ENCODE assay signal across 1 cellular context in genomic region chr3:103067963-103068362, GRCh38.
TF ChIP-seq lines count a peak whose summit lies in the region.

No MANE protein-coding gene starts in this region.

TF ChIP-seq in A549, 52 proteins besides CTCF, POLR2A, EP300 and RAD21 (continued from another document):
- TF ChIP-seq, protein P1, sequence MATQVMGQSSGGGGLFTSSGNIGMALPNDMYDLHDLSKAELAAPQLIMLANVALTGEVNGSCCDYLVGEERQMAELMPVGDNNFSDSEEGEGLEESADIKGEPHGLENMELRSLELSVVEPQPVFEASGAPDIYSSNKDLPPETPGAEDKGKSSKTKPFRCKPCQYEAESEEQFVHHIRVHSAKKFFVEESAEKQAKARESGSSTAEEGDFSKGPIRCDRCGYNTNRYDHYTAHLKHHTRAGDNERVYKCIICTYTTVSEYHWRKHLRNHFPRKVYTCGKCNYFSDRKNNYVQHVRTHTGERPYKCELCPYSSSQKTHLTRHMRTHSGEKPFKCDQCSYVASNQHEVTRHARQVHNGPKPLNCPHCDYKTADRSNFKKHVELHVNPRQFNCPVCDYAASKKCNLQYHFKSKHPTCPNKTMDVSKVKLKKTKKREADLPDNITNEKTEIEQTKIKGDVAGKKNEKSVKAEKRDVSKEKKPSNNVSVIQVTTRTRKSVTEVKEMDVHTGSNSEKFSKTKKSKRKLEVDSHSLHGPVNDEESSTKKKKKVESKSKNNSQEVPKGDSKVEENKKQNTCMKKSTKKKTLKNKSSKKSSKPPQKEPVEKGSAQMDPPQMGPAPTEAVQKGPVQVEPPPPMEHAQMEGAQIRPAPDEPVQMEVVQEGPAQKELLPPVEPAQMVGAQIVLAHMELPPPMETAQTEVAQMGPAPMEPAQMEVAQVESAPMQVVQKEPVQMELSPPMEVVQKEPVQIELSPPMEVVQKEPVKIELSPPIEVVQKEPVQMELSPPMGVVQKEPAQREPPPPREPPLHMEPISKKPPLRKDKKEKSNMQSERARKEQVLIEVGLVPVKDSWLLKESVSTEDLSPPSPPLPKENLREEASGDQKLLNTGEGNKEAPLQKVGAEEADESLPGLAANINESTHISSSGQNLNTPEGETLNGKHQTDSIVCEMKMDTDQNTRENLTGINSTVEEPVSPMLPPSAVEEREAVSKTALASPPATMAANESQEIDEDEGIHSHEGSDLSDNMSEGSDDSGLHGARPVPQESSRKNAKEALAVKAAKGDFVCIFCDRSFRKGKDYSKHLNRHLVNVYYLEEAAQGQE (IDR thresholded peaks at IDR 0.05): no peak
- TF ChIP-seq JUNB (IDR thresholded peaks at IDR 0.05) (no peak), MYC (IDR thresholded peaks at IDR 0.05; ENCODE audit: borderline replicate concordance, low read length) (no peak)
- TF ChIP-seq, protein P2, sequence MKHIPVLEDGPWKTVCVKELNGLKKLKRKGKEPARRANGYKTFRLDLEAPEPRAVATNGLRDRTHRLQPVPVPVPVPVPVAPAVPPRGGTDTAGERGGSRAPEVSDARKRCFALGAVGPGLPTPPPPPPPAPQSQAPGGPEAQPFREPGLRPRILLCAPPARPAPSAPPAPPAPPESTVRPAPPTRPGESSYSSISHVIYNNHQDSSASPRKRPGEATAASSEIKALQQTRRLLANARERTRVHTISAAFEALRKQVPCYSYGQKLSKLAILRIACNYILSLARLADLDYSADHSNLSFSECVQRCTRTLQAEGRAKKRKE (CRISPR knock-in tag; IDR thresholded peaks at IDR 0.05; ENCODE audit: low read depth): no peak
- TF ChIP-seq, protein P3, sequence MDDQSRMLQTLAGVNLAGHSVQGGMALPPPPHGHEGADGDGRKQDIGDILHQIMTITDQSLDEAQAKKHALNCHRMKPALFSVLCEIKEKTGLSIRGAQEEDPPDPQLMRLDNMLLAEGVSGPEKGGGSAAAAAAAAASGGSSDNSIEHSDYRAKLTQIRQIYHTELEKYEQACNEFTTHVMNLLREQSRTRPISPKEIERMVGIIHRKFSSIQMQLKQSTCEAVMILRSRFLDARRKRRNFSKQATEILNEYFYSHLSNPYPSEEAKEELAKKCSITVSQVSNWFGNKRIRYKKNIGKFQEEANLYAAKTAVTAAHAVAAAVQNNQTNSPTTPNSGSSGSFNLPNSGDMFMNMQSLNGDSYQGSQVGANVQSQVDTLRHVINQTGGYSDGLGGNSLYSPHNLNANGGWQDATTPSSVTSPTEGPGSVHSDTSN (IDR thresholded peaks at IDR 0.05): no peak
TF ChIP-seq in A549: peak in this region for 0.
